ENCODE assay signal across 8 cellular contexts in the genomic region with DNA sequence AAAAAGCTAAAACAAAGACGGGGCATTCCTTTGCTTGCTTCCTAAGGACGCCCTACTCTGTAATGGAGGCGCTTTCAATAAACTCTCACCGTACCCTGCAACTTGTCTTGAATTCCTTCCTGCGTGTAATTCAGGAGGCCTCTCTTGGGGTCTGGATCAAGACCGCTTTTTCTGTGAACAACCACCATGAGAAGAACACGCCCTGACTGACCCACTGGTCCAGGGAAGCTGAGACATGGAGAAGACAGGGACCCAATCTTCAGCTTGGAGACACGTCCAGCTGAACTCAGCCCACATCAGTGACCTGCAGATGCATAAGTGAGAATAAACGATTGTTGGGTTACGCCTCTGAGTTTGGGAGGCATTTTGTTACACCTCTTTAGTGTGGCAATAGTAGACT. TPM values are rescaled to one million over a fixed set of nuclear protein-coding genes. Genes with fewer than 3 reads are reported as not detected.
DNase-seq lines count a peak whose midpoint lies in the region; ATAC-seq lines count a peak whose summit lies in the region.

No MANE protein-coding gene starts in this region.

- H3K4me3 Mint-ChIP-seq in activated CD4-positive, alpha-beta T cell treated with anti-CD3 and anti-CD28 coated beads for 36 hours: peak overlapping the region; percentile 97
- peak overlapping the region; percentile 94 to 98 (median 97) for H3K4me3 Mint-ChIP-seq in T-cell
- peak overlapping the region; percentile 96 to 99 for H3K4me3 Mint-ChIP-seq in stimulated activated naive B cell treated with anti-CD40 and anti-IgM and Interleukin-4, amounts not matched to agents 10 μg/mL and 1 μg/mL and 100 μg/mL, for 72 hours

- H3K27me3 Mint-ChIP-seq in activated CD4-positive, alpha-beta T cell treated with anti-CD3 and anti-CD28 coated beads for 36 hours: no peaks in the 10 kb centered on the region
- no peaks in the 10 kb centered on the region for H3K27me3 Mint-ChIP-seq in T-cell
- H3K27me3 Mint-ChIP-seq in stimulated activated naive B cell treated with anti-CD40 and anti-IgM and Interleukin-4, amounts not matched to agents 10 μg/mL and 1 μg/mL and 100 μg/mL, for 72 hours: no peaks in the 10 kb centered on the region

- no peaks in the 10 kb centered on the region for H3K9me3 Mint-ChIP-seq in activated CD4-positive, alpha-beta T cell treated with anti-CD3 and anti-CD28 coated beads for 36 hours (ENCODE audit: low read depth)
- no peaks in the 10 kb centered on the region for H3K9me3 Mint-ChIP-seq in T-cell
- H3K9me3 Mint-ChIP-seq in stimulated activated naive B cell treated with anti-CD40 and anti-IgM and Interleukin-4, amounts not matched to agents 10 μg/mL and 1 μg/mL and 100 μg/mL, for 72 hours: no peaks in the 10 kb centered on the region

- DNase-seq in activated CD4-positive, alpha-beta T cell treated with anti-CD3 and anti-CD28 coated beads for 36 hours: no peak
- no peak for DNase-seq in activated CD4-positive, alpha-beta T cell treated with anti-CD3 and anti-CD28 coated beads for 4 hours
- no peak for DNase-seq in T-cell
- no peak for DNase-seq in stimulated activated naive B cell treated with anti-CD40 and anti-IgM and Interleukin-4, amounts not matched to agents 10 μg/mL and 1 μg/mL and 100 μg/mL, for 72 hours
- no peak for DNase-seq in activated effector memory CD4-positive, alpha-beta T cell treated with Interleukin-2 at 50 U/mL for 16 hours

- no peaks in the 10 kb centered on the region for H3K36me3 ChIP-seq in iPS-15b (ENCODE audit: control insufficient read depth, insufficient read depth, low read length)

- intact Hi-C loops in activated CD4-positive, alpha-beta T cell treated with anti-CD3 and anti-CD28 coated beads for 36 hours (cut with DNase I, micrococcal nuclease): loop anchor here in 1 of 2 experiments (10.0 kb wide), 2 partner anchors 495 to 1505 kb away; partner anchors contain the start of gene SEC11C

- peaks cover 11% of the 10 kb centered on the region for H3K4me1 Mint-ChIP-seq in activated CD4-positive, alpha-beta T cell treated with anti-CD3 and anti-CD28 coated beads for 36 hours
- peaks cover 20 to 22% (median 20%) of the 10 kb centered on the region in 3 donors for H3K4me1 Mint-ChIP-seq in T-cell
- peaks cover 8 to 16% of the 10 kb centered on the region in 2 donors for H3K4me1 Mint-ChIP-seq in stimulated activated naive B cell treated with anti-CD40 and anti-IgM and Interleukin-4, amounts not matched to agents 10 μg/mL and 1 μg/mL and 100 μg/mL, for 72 hours

- peaks cover 3% of the 10 kb centered on the region for H3K36me3 Mint-ChIP-seq in activated CD4-positive, alpha-beta T cell treated with anti-CD3 and anti-CD28 coated beads for 36 hours (ENCODE audit: low read depth)
- H3K36me3 Mint-ChIP-seq in T-cell: peaks cover 2% of the 10 kb centered on the region
- no peaks in the 10 kb centered on the region for H3K36me3 Mint-ChIP-seq in stimulated activated naive B cell treated with anti-CD40 and anti-IgM and Interleukin-4, amounts not matched to agents 10 μg/mL and 1 μg/mL and 100 μg/mL, for 72 hours

- CTCF ChIA-PET in activated CD4-positive, alpha-beta T cell treated with anti-CD3 and anti-CD28 coated beads for 36 hours (lab: Charles Lee): interaction anchor here (1.4 to 1.9 kb wide), 3 partner anchors 9 to 552 kb away, joined by 5 to 10 read pairs (median 6); partner anchors contain the start of gene NARS1
- CTCF ChIA-PET in T-cell (lab: Charles Lee): interaction anchor here in 1 of 2 donors (0.6 to 0.8 kb wide), 2 partner anchors 10 to 1743 kb away, joined by 3 to 4 read pairs; no protein-coding TSS in a partner anchor

- ATAC-seq in activated CD4-positive, alpha-beta T cell treated with anti-CD3 and anti-CD28 coated beads for 36 hours: no peak
- ATAC-seq in T-cell (replicated peaks in 1 of 4) (no peak), HG03442 (IDR thresholded peaks at IDR 0.05; ENCODE audit: unreplicated experiment) (no peak), GM21528 (IDR thresholded peaks at IDR 0.05; ENCODE audit: low FRiP score, unreplicated experiment) (no peak)
- no peak for ATAC-seq in stimulated activated naive B cell treated with anti-CD40 and anti-IgM and Interleukin-4, amounts not matched to agents 10 μg/mL and 1 μg/mL and 100 μg/mL, for 72 hours (replicated peaks)

- POLR2A ChIA-PET in activated CD4-positive, alpha-beta T cell treated with anti-CD3 and anti-CD28 coated beads for 36 hours (lab: Charles Lee): interaction anchor here (0.6 to 3.1 kb wide), 2 partner anchors 8 to 16 kb away, joined by 4 to 13 read pairs; partner anchors contain the start of gene NARS1
- POLR2A ChIA-PET in T-cell (lab: Charles Lee): no interaction called here

- H3K27ac Mint-ChIP-seq in activated CD4-positive, alpha-beta T cell treated with anti-CD3 and anti-CD28 coated beads for 36 hours: peak overlapping the region; percentile 96
- H3K27ac Mint-ChIP-seq in T-cell: peak overlapping the region in 1 of 2 donors; percentile 96
- H3K27ac Mint-ChIP-seq in stimulated activated naive B cell treated with anti-CD40 and anti-IgM and Interleukin-4, amounts not matched to agents 10 μg/mL and 1 μg/mL and 100 μg/mL, for 72 hours: peak overlapping the region; percentile 14

- no peaks in the 10 kb centered on the region for H3K27me3 ChIP-seq in iPS-15b (ENCODE audit: control insufficient read depth, insufficient read depth, low read length)

- no peaks in the 10 kb centered on the region for H3K9me3 ChIP-seq in iPS-15b (ENCODE audit: control insufficient read depth, insufficient read depth, low read length)

- H3K4me3 ChIP-seq in iPS-15b (ENCODE audit: low read depth, low read length): peak overlapping the region; percentile 83

- H3K4me1 ChIP-seq in iPS-15b (ENCODE audit: control insufficient read depth, insufficient read depth, low read length): no peaks in the 10 kb centered on the region

- H3K9ac ChIP-seq in iPS-15b (ENCODE audit: low read depth, low read length): no peak overlapping the region

RNA-seq across cellular contexts. Expression of gene NARS1, which starts 7.8 kb away (rescaled TPM):
- total RNA-seq in activated CD4-positive, alpha-beta T cell treated with anti-CD3 and anti-CD28 coated beads for 36 hours: 100 to 1,000 TPM; 115 to 116 TPM
- 100 to 1,000 TPM in 2 of 5 donors, 10 to 100 TPM in 3; 76.7 to 113 (median 97.6) TPM for total RNA-seq in T-cell

RNA-seq across cellular contexts. Expression of gene FECH, which starts 42.9 kb away (rescaled TPM):
- total RNA-seq in activated CD4-positive, alpha-beta T cell treated with anti-CD3 and anti-CD28 coated beads for 36 hours: 10 to 100 TPM; 23.3 to 28.8 TPM
- total RNA-seq in T-cell: 10 to 100 TPM in 4 of 5 donors, 1 to 10 TPM in 1; 9.6 to 16.2 (median 14.4) TPM
